In genomic region chr6:125658759-125659431, GRCh38 we compare ENCODE assay signal across 18 cellular contexts.
DNase-seq lines count a peak whose midpoint lies in the region; ATAC-seq, FAIRE-seq and TF ChIP-seq lines count a peak whose summit lies in the region.
"Had no signal": no experiment of that assay in that cellular context is flagged by ENCODE, and none has a peak within 500 bp of the region (broad histone marks: within the 10 kb centered on the region; RNA-seq: fewer than 3 reads in every experiment).

No MANE protein-coding gene starts in this region.

- H3K27ac ChIP-seq in foreskin keratinocyte: no peak overlapping the region
- H3K27ac ChIP-seq: RWPE1 had no signal

- H3K4me1 ChIP-seq in foreskin keratinocyte: no peaks in the 10 kb centered on the region

- DNase-seq in NCI-H82 (lab: John Stamatoyannopoulos, UW): peak; percentile 44
- DNase-seq in NCI-H82 treated with DMSO at 0.1 percent for 48 hours (lab: John Stamatoyannopoulos, UW; ENCODE audit: unreplicated experiment): no peak
- DNase-seq in SW480 (ENCODE audit: low spot score): peak; percentile 85
- peak in 1 of 2 donors; percentile 15 for DNase-seq in foreskin keratinocyte
- DNase-seq in urothelium cell line (ENCODE audit: low spot score): peak; percentile 17
- no peak for DNase-seq in GM19239 (ENCODE audit: insufficient read length, low spot score)
- DNase-seq: 8988T; activated naive CD4-positive, alpha-beta T cell treated with Interleukin-2 at 50 U/mL for 16 hours; central memory CD4-positive, alpha-beta T cell; mesenchymal stem cell; NCI-H1417; NCI-H526 treated with DMSO at 0.1 percent for 48 hours; nucleus accumbens had no signal

- no peak for TF ChIP-seq CTCF in foreskin keratinocyte (conservative IDR thresholded peaks at IDR 0.05)

- FAIRE-seq in urothelium cell line (lab: Jason Lieb, UNC) (no peak), GM19239 (lab: Jason Lieb, UNC) (no peak)
- FAIRE-seq: endothelial cell of umbilical vein, TTC549 had no signal

- peaks cover 2% of the 10 kb centered on the region for H3K27me3 ChIP-seq in foreskin keratinocyte

- ATAC-seq in foreskin keratinocyte (peak; percentile 35), GM18867 (IDR thresholded peaks at IDR 0.05; ENCODE audit: unreplicated experiment) (no peak), HG03354 (IDR thresholded peaks at IDR 0.05; ENCODE audit: poor library complexity, severe bottlenecking, unreplicated experiment) (no peak)

Comparison
In these comparisons a context has a peak if more than half of its experiments do, and no peak if none do; other contexts are left out.
1. DNase-seq: peak in NCI-H82 (single experiment), SW480 (single experiment) and urothelium cell line (single experiment); none in NCI-H82 treated with DMSO at 0.1 percent for 48 hours (single experiment) and GM19239 (single experiment).